8 cellular contexts compared by ENCODE assay signal in genomic region chr21:37220981-37221664, GRCh38. TPM values are rescaled to one million over a fixed set of nuclear protein-coding genes. Genes with fewer than 3 reads are reported as not detected.
DNase-seq lines count a peak whose midpoint lies in the region; ATAC-seq and TF ChIP-seq lines count a peak whose summit lies in the region.

No MANE protein-coding gene starts in this region.

- peaks cover 27% of the 10 kb centered on the region for H3K36me3 Mint-ChIP-seq in chondrocyte (ENCODE audit: low read depth)

- DNase-seq in AG09319 (ENCODE audit: extremely low read depth, low read depth) (peak; percentile 70), NCI-H345 treated with DMSO at 0.1 percent for 48 hours (lab: John Stamatoyannopoulos, UW; ENCODE audit: unreplicated experiment) (peak; percentile 93), chondrocyte (ENCODE audit: low spot score) (peak; percentile 91), kidney tubule cell (ENCODE audit: low spot score) (peak; percentile 93)
- peak; percentile 87 for DNase-seq in activated CD4-positive, alpha-beta T cell treated with anti-CD3 and anti-CD28 coated beads for 1 hour
- DNase-seq in stimulated activated CD4-positive, alpha-beta T cell treated with anti-CD3 and anti-CD28 coated beads, Interleukin-1b, Interleukin-23, amount 100 ng/mL, for 24 hours (ENCODE audit: low read depth in 4 of 4, low spot score in 1 of 4), result peak; percentile 85 to 96 (median 92)

- H3K27me3 Mint-ChIP-seq in chondrocyte (ENCODE audit: low read depth), result no peaks in the 10 kb centered on the region

- no peak overlapping the region for H3K27ac Mint-ChIP-seq in chondrocyte (ENCODE audit: unreplicated experiment)

- H3K9me3 Mint-ChIP-seq in chondrocyte (ENCODE audit: low read depth), result no peaks in the 10 kb centered on the region

- H3K4me1 Mint-ChIP-seq in chondrocyte (ENCODE audit: low read depth), result peaks cover 6% of the 10 kb centered on the region

- H3K4me3 Mint-ChIP-seq in chondrocyte (ENCODE audit: unreplicated experiment), result peak overlapping the region; percentile 68

- peak; percentile 90 for TF ChIP-seq POLR2A in GM18951 (IDR thresholded peaks at IDR 0.05; ENCODE audit: extremely low read depth, insufficient read depth, insufficient read length)

- ATAC-seq in HG03175 (IDR thresholded peaks at IDR 0.05; ENCODE audit: unreplicated experiment), result peak; percentile 78

- in situ Hi-C loops in GM18951 (cut with MboI; ENCODE audit: low sequenced_read_pairs, unreplicated experiment), result no loop called here

- peak; percentile 33 for TF ChIP-seq CTCF in AG09319 (IDR thresholded peaks at IDR 0.05; ENCODE audit: low read depth, low read length)
- TF ChIP-seq CTCF in chondrocyte (IDR thresholded peaks at IDR 0.05), result peak; percentile 60

RNA-seq across cellular contexts. Expression of gene VPS26C, which starts 46.0 kb away (rescaled TPM):
- total RNA-seq in chondrocyte, result 39.2 to 52.8 TPM (median 44.3 TPM) in 3 replicates

Comparison
In these comparisons a context has a peak if more than half of its experiments do, and no peak if none do; other contexts are left out.
1. Peak in every context shown above with its lines: DNase-seq and ATAC-seq.